Comparison of ENCODE assay signal across 8 cellular contexts in the genomic region with DNA sequence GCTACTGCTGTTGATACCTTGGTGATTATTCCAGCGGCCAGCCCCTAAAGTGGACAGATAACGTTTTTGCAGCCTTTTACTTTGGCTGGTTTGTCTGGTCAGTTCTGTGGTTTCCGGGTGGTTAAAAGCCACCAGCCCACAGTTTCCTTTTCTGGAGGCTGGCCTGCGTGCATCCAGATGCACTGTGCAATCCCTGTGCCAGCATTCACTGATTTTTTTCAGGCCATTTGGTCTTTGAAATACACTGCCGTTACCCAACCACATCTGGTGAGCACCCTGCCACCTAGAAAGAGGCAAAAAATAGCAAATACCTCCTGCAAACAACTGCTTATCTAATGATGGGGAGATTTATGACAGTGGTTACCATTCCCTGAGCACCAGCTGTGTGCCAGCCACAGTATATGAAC. TPM values are rescaled to one million over a fixed set of nuclear protein-coding genes. Genes with fewer than 3 reads are reported as not detected.
A peak's percentile ranks its signal among the peaks of the same experiment; 100 is the strongest.
DNase-seq lines count a peak whose midpoint lies in the region; ATAC-seq and TF ChIP-seq lines count a peak whose summit lies in the region.

No MANE protein-coding gene starts in this region.

- no peaks in the 10 kb centered on the region for H3K9me3 ChIP-seq in neural progenitor cell (ENCODE audit: low read depth)

- H3K9ac ChIP-seq in neural progenitor cell, result no peak overlapping the region

- peak overlapping the region; percentile 96 for H2AFZ ChIP-seq in neural progenitor cell (replicated peaks)

- TF ChIP-seq CTCF in C4-2B (conservative IDR thresholded peaks at IDR 0.05), result no peak
- no peak for TF ChIP-seq CTCF in fibroblast of villous mesenchyme (IDR thresholded peaks at IDR 0.05; ENCODE audit: insufficient read depth, low read depth, low read length)
- no peak for TF ChIP-seq CTCF in neural progenitor cell (IDR thresholded peaks at IDR 0.05)

- peak overlapping the region; percentile 85 for H3K4me3 ChIP-seq in fibroblast of villous mesenchyme (ENCODE audit: low read depth, low read length)
- peak overlapping the region; percentile 69 for H3K4me3 ChIP-seq in neural progenitor cell

- H3F3A ChIP-seq in neural progenitor cell (ENCODE audit: low read depth), result peaks cover 19% of the 10 kb centered on the region

- peaks cover 7% of the 10 kb centered on the region for H3K36me3 Mint-ChIP-seq in neural progenitor cell

- H3K4me3 Mint-ChIP-seq in neural progenitor cell, result peak overlapping the region; percentile 87

- ATAC-seq in GM19397 (IDR thresholded peaks at IDR 0.05; ENCODE audit: unreplicated experiment) (peak; percentile 4), HG03575 (IDR thresholded peaks at IDR 0.05; ENCODE audit: extremely low read depth, insufficient number of reproducible peaks, low FRiP score, unreplicated experiment) (peak; percentile 5)

- H3K4me1 ChIP-seq in neural progenitor cell, result no peaks in the 10 kb centered on the region

- peaks cover 12% of the 10 kb centered on the region for H3K4me1 Mint-ChIP-seq in neural progenitor cell

- no peaks in the 10 kb centered on the region for H3K79me2 ChIP-seq in neural progenitor cell (ENCODE audit: low read depth)

- H3K9me3 Mint-ChIP-seq in neural progenitor cell, result no peaks in the 10 kb centered on the region

- no peaks in the 10 kb centered on the region for H3K36me3 ChIP-seq in neural progenitor cell

- H3K4me2 ChIP-seq in neural progenitor cell, result peak overlapping the region; percentile 78

- peaks cover 2% of the 10 kb centered on the region for H3K27me3 Mint-ChIP-seq in neural progenitor cell (ENCODE audit: insufficient read depth, low read depth)

- H3K27ac ChIP-seq in C4-2B (peak overlapping the region; percentile 78), neural progenitor cell (no peak overlapping the region)

- no peaks in the 10 kb centered on the region for H4K20me1 ChIP-seq in neural progenitor cell (ENCODE audit: low read depth)

- DNase-seq in UCSD-AML1 (lab: John Stamatoyannopoulos, UW; ENCODE audit: unreplicated experiment), result peak; percentile 34
- peak; percentile 90 for DNase-seq in fibroblast of villous mesenchyme (ENCODE audit: low read depth)
- DNase-seq in neural progenitor cell (ENCODE audit: low spot score), result no peak
- no peak for DNase-seq in NCI-H1105 (lab: John Stamatoyannopoulos, UW)
- DNase-seq in cortex of kidney (lab: John Stamatoyannopoulos, UW), result no peak

- H3K27ac Mint-ChIP-seq in neural progenitor cell, result peak overlapping the region; percentile 83

- no peaks in the 10 kb centered on the region for H3K27me3 ChIP-seq in neural progenitor cell

RNA-seq across cellular contexts. Expression of a gene that starts 0.8 kb away (rescaled TPM):
- total RNA-seq in fibroblast of villous mesenchyme (6.0 and 6.4 TPM in 2 replicates), neural progenitor cell (ENCODE audit: low replicate concordance) (9.7 and 10.8 TPM in 2 replicates)

Comparison
In these comparisons a context has a peak if more than half of its experiments do, and no peak if none do; other contexts are left out.
1. DNase-seq: peak in UCSD-AML1 (single experiment) and fibroblast of villous mesenchyme (single experiment); none in neural progenitor cell (single experiment), NCI-H1105 (single experiment) and cortex of kidney (single experiment).